ENCODE assay signal across 24 cellular contexts in the genomic region with DNA sequence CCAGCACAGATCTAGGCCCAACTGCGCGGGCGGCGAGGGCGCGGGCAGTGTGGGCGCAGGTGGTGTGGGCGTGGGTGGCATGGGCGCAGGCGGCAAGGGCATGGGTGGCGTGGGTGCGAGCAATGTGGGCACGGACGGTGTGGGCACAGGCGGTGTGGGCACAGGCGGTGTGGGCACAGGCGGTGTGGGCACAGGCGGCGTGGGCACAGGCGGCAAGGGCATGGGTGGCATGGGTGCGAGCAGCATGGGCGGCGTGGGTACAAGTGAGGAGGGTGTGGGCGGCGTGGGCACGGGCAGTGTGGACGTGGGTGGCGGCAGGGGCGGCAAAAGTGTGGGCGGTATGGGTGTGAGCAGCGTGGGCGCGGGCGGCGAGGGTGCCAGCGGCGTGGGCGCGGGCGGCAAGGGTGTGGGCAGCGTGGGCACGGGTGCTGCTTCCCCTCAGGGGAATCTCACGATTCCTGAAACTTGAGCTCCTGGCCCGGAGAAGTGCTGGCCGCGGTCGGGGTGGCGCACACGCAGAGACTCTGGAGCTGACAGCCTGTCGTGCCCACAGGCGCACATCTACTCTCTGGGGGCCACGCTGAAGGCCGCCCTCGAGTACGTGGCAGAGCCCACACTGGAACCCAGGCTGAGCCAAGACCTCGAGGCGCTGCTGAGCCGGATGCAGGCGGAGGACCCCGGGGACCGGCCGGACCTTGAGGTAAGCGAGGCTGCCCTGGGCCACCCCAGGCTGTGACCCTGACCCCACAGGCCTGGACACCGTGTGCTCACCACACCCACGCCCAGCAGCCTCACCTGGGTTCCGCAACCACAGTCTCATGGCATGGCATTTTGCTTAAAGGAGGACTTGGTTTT. TPM values are rescaled to one million over a fixed set of nuclear protein-coding genes. Genes with fewer than 3 reads are reported as not detected.
"Had no signal": no experiment of that assay in that cellular context is flagged by ENCODE, and none has a peak within 500 bp of the region (broad histone marks: within the 10 kb centered on the region; RNA-seq: fewer than 3 reads in every experiment).

No MANE protein-coding gene starts in this region.

- DNase-seq: activated B cell treated with CpG ODN at 0.5 μM for 24 hours; activated CD4-positive, alpha-beta T cell treated with anti-CD3 and anti-CD28 coated beads for 1 hour; activated CD4-positive, alpha-beta T cell treated with anti-CD3 and anti-CD28 coated beads, Interleukin-2, amount 10 ng/mL, durations not matched to agents 24 days and 14 days; activated CD4-positive, alpha-beta T cell treated with anti-CD3 and anti-CD28 coated beads, Interleukin-2, amount 50 U/mL, for 48 hours; activated CD8-positive, alpha-beta memory T cell treated with anti-CD3 and anti-CD28 coated beads, Interleukin-2, amount 10 ng/mL, durations not matched to agents 7 days and 5 days; activated gamma-delta T cell; activated naive CD4-positive, alpha-beta T cell treated with anti-CD3 and anti-CD28 coated beads, Interleukin-2, amount 10 ng/mL, durations not matched to agents 7 days and 5 days; activated naive CD8-positive, alpha-beta T cell treated with anti-CD3 and anti-CD28 coated beads for 36 hours; activated T-cell treated with anti-CD3 and anti-CD28 coated beads, Interleukin-2, amount 50 U/mL, for 48 hours; cerebellar nuclear complex; Karpas-422; NCI-H1105 treated with DMSO at 0.1 percent for 48 hours; NCI-H1436 treated with DMSO at 0.1 percent for 48 hours; NCI-H187; NCI-H2081; NCI-H510A treated with DMSO at 0.1 percent for 48 hours; PC-3; T-cell; T-helper 2 cell; T1000 had no signal

- H3K27ac ChIP-seq: SK-N-MC had no signal

- ATAC-seq: activated CD8-positive, alpha-beta memory T cell treated with anti-CD3 and anti-CD28 coated beads, Interleukin-2, amount 10 ng/mL, durations not matched to agents 7 days and 5 days; activated T-helper 17 cell treated with anti-CD3 and anti-CD28 coated beads, Interleukin-2, amount 50 U/mL, for 72 hours; PC-3; T-cell had no signal

- H3K4me3 ChIP-seq: SK-N-MC had no signal

RNA-seq across cellular contexts. Expression of a gene that starts 23.0 kb away (rescaled TPM):
- total RNA-seq: activated naive CD8-positive, alpha-beta T cell treated with anti-CD3 and anti-CD28 coated beads for 36 hours; PC-3 had no signal

RNA-seq across cellular contexts. Expression of a gene that starts 47.0 kb away (rescaled TPM):
- total RNA-seq: activated B cell treated with CpG ODN at 0.5 μM for 24 hours; activated CD8-positive, alpha-beta memory T cell treated with anti-CD3 and anti-CD28 coated beads, Interleukin-2, amount 10 ng/mL, durations not matched to agents 7 days and 5 days; activated naive CD8-positive, alpha-beta T cell treated with anti-CD3 and anti-CD28 coated beads for 36 hours; activated T-helper 17 cell treated with anti-CD3 and anti-CD28 coated beads, Interleukin-2, amount 50 U/mL, for 72 hours; cardiac septum; PC-3 had no signal
- polyA plus RNA-seq: adipose tissue had no signal

RNA-seq across cellular contexts. Expression of a gene that starts 54.6 kb away (rescaled TPM):
- total RNA-seq: activated CD4-positive, alpha-beta T cell treated with anti-CD3 and anti-CD28 coated beads, Interleukin-2, amount 10 ng/mL, durations not matched to agents 24 days and 14 days; activated naive CD8-positive, alpha-beta T cell treated with anti-CD3 and anti-CD28 coated beads for 36 hours; PC-3 had no signal
